In the genomic region with DNA sequence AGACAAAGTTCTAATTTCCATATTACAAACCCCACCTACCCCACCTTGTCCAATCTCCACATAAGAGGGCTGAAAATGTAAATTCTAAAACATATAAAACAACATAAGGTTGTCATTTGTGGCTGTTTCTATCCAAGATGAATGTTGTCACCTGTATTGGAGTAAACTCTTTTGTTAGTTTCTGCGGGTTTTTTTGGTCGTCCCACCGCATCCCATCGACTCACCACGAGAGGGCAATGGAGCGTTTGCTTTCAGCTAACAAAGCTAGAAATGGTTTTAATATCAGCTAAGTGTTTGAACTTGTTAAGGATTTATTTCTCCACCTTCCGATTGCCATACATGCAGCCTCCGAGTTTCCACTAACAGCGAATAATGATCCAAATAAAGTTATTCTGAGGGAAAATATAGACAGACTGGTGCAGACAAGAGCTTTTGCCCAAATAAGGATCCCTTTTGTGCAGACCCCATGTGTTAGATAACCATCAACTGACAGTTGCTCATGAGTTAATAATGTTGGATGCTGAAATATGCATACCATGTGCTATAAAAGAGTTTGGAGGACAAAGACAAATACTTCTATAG, we compare ENCODE assay signal across 8 cellular contexts.
DNase-seq lines count a peak whose midpoint lies in the region; TF ChIP-seq lines count a peak whose summit lies in the region.

No MANE protein-coding gene starts in this region.

- DNase-seq in DMS 273 treated with DMSO at 0.1 percent for 48 hours (lab: John Stamatoyannopoulos, UW) (peak; percentile 22), GM23248 (peak; percentile 88), MV-4-11 (lab: John Stamatoyannopoulos, UW) (peak; percentile 60), SW480 (ENCODE audit: low spot score) (peak; percentile 46), amniotic stem cell (lab: John Stamatoyannopoulos, UW) (peak; percentile 67), left ventricle myocardium inferior (peak; percentile 68), retinal pigment epithelial cell (ENCODE audit: low read depth) (no peak), GF-D8 (lab: John Stamatoyannopoulos, UW) (no peak)

- no peaks in the 10 kb centered on the region for H3K9me3 ChIP-seq in GM23248 (ENCODE audit: low read depth)
- no peaks in the 10 kb centered on the region for H3K9me3 ChIP-seq in left ventricle myocardium inferior (replicated peaks)

- WGBS in GM23248 (ENCODE audit: low coverage in 1 of 2, low lambda C conversion rate in 2 of 2, missing lambda C conversion rate in 2 of 2), 2 experiments = 1 to 6% methylated on average over 9 of the region's 9 CpGs

- peak overlapping the region; percentile 4; the same call in 1 of the 2 replicates for H3K9ac ChIP-seq in GM23248

- peaks cover 58% of the 10 kb centered on the region for H3K4me1 ChIP-seq in GM23248 (ENCODE audit: insufficient read depth)
- peaks cover 41% of the 10 kb centered on the region for H3K4me1 ChIP-seq in left ventricle myocardium inferior

- no peaks in the 10 kb centered on the region for H4K20me1 ChIP-seq in GM23248 (ENCODE audit: insufficient read depth)

- H3K4me2 ChIP-seq in GM23248 (ENCODE audit: unreplicated experiment) = peak overlapping the region; percentile 68

- H3K27ac ChIP-seq in GM23248 (0 out of 2 replicates have a peak overlapping the region, but pooled peaks have one; percentile 8), left ventricle myocardium inferior (replicated peaks) (peak overlapping the region; percentile 44)

- in situ Hi-C loops in GM23248 (cut with MboI) = loop anchor here (25.0 kb wide), 1 partner anchor 774 kb away; a partner anchor contains a TSS

- peaks cover 24% of the 10 kb centered on the region for H3F3A ChIP-seq in GM23248 (ENCODE audit: insufficient read depth)

- H3K27me3 ChIP-seq in GM23248 (replicated peaks; ENCODE audit: insufficient read depth) (no peaks in the 10 kb centered on the region), left ventricle myocardium inferior (ENCODE audit: low read depth) (no peaks in the 10 kb centered on the region)

- H3K9me2 ChIP-seq in GM23248 (ENCODE audit: insufficient read depth) = no peaks in the 10 kb centered on the region

- H3K36me3 ChIP-seq in GM23248 (ENCODE audit: low read depth) (no peaks in the 10 kb centered on the region), left ventricle myocardium inferior (no peaks in the 10 kb centered on the region)

- peaks cover 67% of the 10 kb centered on the region for H3K79me2 ChIP-seq in GM23248 (ENCODE audit: insufficient read depth)

- TF ChIP-seq CTCF in left ventricle myocardium inferior (IDR thresholded peaks at IDR 0.05; ENCODE audit: borderline replicate concordance) (peak; percentile 91), retinal pigment epithelial cell (conservative IDR thresholded peaks at IDR 0.05; ENCODE audit: low read depth, low read length) (peak; percentile 90)

- intact Hi-C loops in left ventricle myocardium inferior (cut with micrococcal nuclease) = loop anchor here (2.0 to 5.0 kb wide), 2 partner anchors 141 to 206 kb away; no protein-coding TSS in a partner anchor

- peak overlapping the region; percentile 25; the same call in 1 of the 2 replicates for H2AFZ ChIP-seq in GM23248

- H3K4me3 ChIP-seq in GM23248 = peak overlapping the region; percentile 50
- H3K4me3 ChIP-seq in left ventricle myocardium inferior = peak overlapping the region; percentile 53
- H3K4me3 ChIP-seq in retinal pigment epithelial cell (ENCODE audit: low read length) = no peak overlapping the region

Comparison
In these comparisons a context has a peak if more than half of its experiments do, and no peak if none do; other contexts are left out.
1. DNase-seq: peak in DMS 273 treated with DMSO at 0.1 percent for 48 hours (single experiment), GM23248 (single experiment), MV-4-11 (single experiment), SW480 (single experiment), amniotic stem cell (single experiment) and left ventricle myocardium inferior (single experiment); none in retinal pigment epithelial cell (single experiment) and GF-D8 (single experiment).